In genomic region chr2:200054681-200055468, GRCh38 we compare ENCODE assay signal across 15 cellular contexts.
DNase-seq lines count a peak whose midpoint lies in the region; TF ChIP-seq lines count a peak whose summit lies in the region.
"Had no signal": no experiment of that assay in that cellular context is flagged by ENCODE, and none has a peak within 500 bp of the region (broad histone marks: within the 10 kb centered on the region; RNA-seq: fewer than 3 reads in every experiment).

No MANE protein-coding gene starts in this region.

- H3K27ac Mint-ChIP-seq in osteocyte (ENCODE audit: unreplicated experiment), result no peak overlapping the region
- H3K27ac Mint-ChIP-seq: activated CD8-positive, alpha-beta memory T cell treated with anti-CD3 and anti-CD28 coated beads, Interleukin-2, amount 10 ng/mL, durations not matched to agents 7 days and 5 days; natural killer cell treated with Interleukin-12 subunit alpha and Interleukin-12 subunit beta and Interleukin-15 and Interleukin-18, amount 100 ng/mL, for 72 hours; T-helper 1 cell treated with Interleukin-12 subunit alpha and Interleukin-12 subunit beta and Interleukin-4 antibody, amounts not matched to agents 30 μg/mL and 1 μg/mL, for 36 hours had no signal

- no peak overlapping the region for H3K9ac ChIP-seq in NT2/D1 (ENCODE audit: insufficient read length, low read depth)

- peaks cover 16% of the 10 kb centered on the region for H3K36me3 Mint-ChIP-seq in osteocyte (ENCODE audit: unreplicated experiment)
- H3K36me3 Mint-ChIP-seq: activated CD8-positive, alpha-beta memory T cell treated with anti-CD3 and anti-CD28 coated beads, Interleukin-2, amount 10 ng/mL, durations not matched to agents 7 days and 5 days had no signal

- H3K4me3 ChIP-seq in NT2/D1 (ENCODE audit: insufficient read length, low read depth), result no peak overlapping the region
- H3K4me3 ChIP-seq in epithelial cell of proximal tubule (ENCODE audit: low read depth, low read length), result no peak overlapping the region
- H3K4me3 ChIP-seq: right atrium auricular region had no signal

- H3K9me3 ChIP-seq in NT2/D1 (ENCODE audit: insufficient read depth, low read length), result peaks cover 25% of the 10 kb centered on the region
- H3K9me3 ChIP-seq: right atrium auricular region had no signal

- no peaks in the 10 kb centered on the region for H3K27me3 Mint-ChIP-seq in osteocyte (ENCODE audit: unreplicated experiment)

- H3K4me1 ChIP-seq in NT2/D1 (ENCODE audit: insufficient read depth, insufficient read length), result no peaks in the 10 kb centered on the region

- DNase-seq in NCI-H1694 treated with DMSO at 0.1 percent for 48 hours (lab: John Stamatoyannopoulos, UW), result peak; percentile 11
- no peak for DNase-seq in NCI-H1694 (lab: John Stamatoyannopoulos, UW)
- peak; percentile 18 for DNase-seq in NT2/D1 (ENCODE audit: low read depth, low spot score)
- no peak for DNase-seq in epithelial cell of proximal tubule (ENCODE audit: low read depth)
- no peak for DNase-seq in osteocyte (ENCODE audit: extremely low spot score, unreplicated experiment)
- DNase-seq in stimulated activated CD4-positive, alpha-beta T cell treated with anti-CD3 and anti-CD28 coated beads, Interleukin-4, amount 100 ng/mL, for 4 hours, result no peak
- DNase-seq in hepatic stellate cell (ENCODE audit: low spot score), result no peak
- no peak for DNase-seq in AG08395 (ENCODE audit: low spot score)
- DNase-seq: activated CD8-positive, alpha-beta memory T cell treated with anti-CD3 and anti-CD28 coated beads, Interleukin-2, amount 10 ng/mL, durations not matched to agents 7 days and 5 days; activated gamma-delta T cell treated with Interleukin-2 at 50 U/mL for 16 hours; aorta; NCI-H1048 had no signal

- no peaks in the 10 kb centered on the region for H3K27me3 ChIP-seq in NT2/D1 (ENCODE audit: insufficient read depth, insufficient read length)
- H3K27me3 ChIP-seq: right atrium auricular region had no signal

- peak; percentile 17 for TF ChIP-seq CTCF in epithelial cell of proximal tubule (conservative IDR thresholded peaks at IDR 0.05; ENCODE audit: low read depth, low read length)
- peak; percentile 23 for TF ChIP-seq CTCF in osteocyte (IDR thresholded peaks at IDR 0.05)

- H3K9me3 Mint-ChIP-seq in osteocyte (ENCODE audit: unreplicated experiment), result peaks cover 35% of the 10 kb centered on the region

- peaks cover 17% of the 10 kb centered on the region for H3K4me1 Mint-ChIP-seq in osteocyte (ENCODE audit: unreplicated experiment)
- H3K4me1 Mint-ChIP-seq: activated CD8-positive, alpha-beta memory T cell treated with anti-CD3 and anti-CD28 coated beads, Interleukin-2, amount 10 ng/mL, durations not matched to agents 7 days and 5 days had no signal

- no peaks in the 10 kb centered on the region for H3K36me3 ChIP-seq in NT2/D1 (ENCODE audit: insufficient read depth, insufficient read length, low read length)
- H3K36me3 ChIP-seq: right atrium auricular region had no signal

- H3K4me3 Mint-ChIP-seq in osteocyte (ENCODE audit: unreplicated experiment), result no peak overlapping the region
- H3K4me3 Mint-ChIP-seq: activated CD8-positive, alpha-beta memory T cell treated with anti-CD3 and anti-CD28 coated beads, Interleukin-2, amount 10 ng/mL, durations not matched to agents 7 days and 5 days; natural killer cell treated with Interleukin-12 subunit alpha and Interleukin-12 subunit beta and Interleukin-15 and Interleukin-18, amount 100 ng/mL, for 72 hours; T-helper 1 cell treated with Interleukin-12 subunit alpha and Interleukin-12 subunit beta and Interleukin-4 antibody, amounts not matched to agents 30 μg/mL and 1 μg/mL, for 36 hours had no signal

Comparison
In these comparisons a context has a peak if more than half of its experiments do, and no peak if none do; other contexts are left out.
1. DNase-seq: peak in NCI-H1694 treated with DMSO at 0.1 percent for 48 hours (single experiment) and NT2/D1 (single experiment); none in NCI-H1694 (single experiment), epithelial cell of proximal tubule (single experiment), osteocyte (single experiment), stimulated activated CD4-positive, alpha-beta T cell treated with anti-CD3 and anti-CD28 coated beads, Interleukin-4, amount 100 ng/mL, for 4 hours (0 of 2), hepatic stellate cell (single experiment) and AG08395 (single experiment).